8 cellular contexts compared by ENCODE assay signal in the genomic region with DNA sequence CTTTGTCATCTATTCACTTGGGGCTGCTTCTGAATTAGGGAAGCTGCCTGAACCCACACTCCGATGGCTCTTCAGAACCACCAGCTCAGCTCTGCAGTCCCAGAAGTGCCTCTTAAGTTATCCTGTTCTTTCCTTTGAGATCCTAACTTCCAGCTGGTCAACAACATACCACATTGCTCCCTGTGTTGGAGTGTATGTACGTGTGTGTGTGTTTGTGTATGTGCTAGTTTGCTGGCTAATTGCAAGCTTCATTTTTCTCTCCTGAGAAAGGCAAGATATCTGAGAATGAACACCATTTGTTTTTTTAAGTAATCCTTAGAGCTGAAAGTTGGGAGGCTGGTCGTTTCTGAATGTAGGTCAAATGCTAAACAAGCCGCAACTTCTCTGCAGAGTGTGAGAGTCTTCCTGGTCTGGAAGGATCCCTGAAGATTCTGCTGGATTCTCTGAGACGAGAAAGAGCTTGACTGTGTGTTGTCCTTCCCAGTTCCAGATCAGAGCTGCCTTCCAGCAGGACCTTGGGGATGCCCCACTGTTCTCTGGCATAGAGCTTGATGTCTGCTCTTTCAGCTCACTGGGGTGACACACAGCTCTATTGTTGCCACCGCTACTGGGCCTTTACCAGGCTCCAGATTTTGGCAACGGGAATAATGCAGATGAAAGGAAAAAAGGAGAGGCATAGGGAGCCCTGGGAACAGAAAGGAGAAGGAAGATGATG. TPM values are rescaled to one million over a fixed set of nuclear protein-coding genes. Genes with fewer than 3 reads are reported as not detected.
DNase-seq lines count a peak whose midpoint lies in the region; ATAC-seq and TF ChIP-seq lines count a peak whose summit lies in the region.

No MANE protein-coding gene starts in this region.

- H3K27ac ChIP-seq in effector memory CD4-positive, alpha-beta T cell (ENCODE audit: insufficient read depth, low read length, poor library complexity, severe bottlenecking), result peak overlapping the region; percentile 96
- H3K27ac ChIP-seq in neutrophil, result peak overlapping the region; percentile 70

- no peak for TF ChIP-seq POLR2A in NB4 (IDR thresholded peaks at IDR 0.05; ENCODE audit: extremely low read depth, insufficient read length)

- H3K4me3 ChIP-seq in NB4 (ENCODE audit: low read depth, low read length), result no peak overlapping the region
- H3K4me3 ChIP-seq in effector memory CD4-positive, alpha-beta T cell (ENCODE audit: insufficient read depth, low read depth, low read length, poor library complexity, severe bottlenecking), result no peak overlapping the region
- H3K4me3 ChIP-seq in neutrophil (ENCODE audit: low read depth in 1 of 2, low read length in 1 of 2), result no peak overlapping the region

- intact Hi-C loops in sciatic nerve (cut with DNase I), result no loop called here

- H3K27me3 ChIP-seq in effector memory CD4-positive, alpha-beta T cell (replicated peaks; ENCODE audit: control insufficient read depth, insufficient read depth, low read length, poor library complexity, severe bottlenecking), result no peaks in the 10 kb centered on the region
- H3K27me3 ChIP-seq in neutrophil, result no peaks in the 10 kb centered on the region

- ATAC-seq in sciatic nerve, result no peak

- peaks cover 24% of the 10 kb centered on the region for H3K4me1 ChIP-seq in effector memory CD4-positive, alpha-beta T cell (ENCODE audit: control insufficient read depth, insufficient read depth, low read length, poor library complexity, severe bottlenecking)
- H3K4me1 ChIP-seq in neutrophil (ENCODE audit: control insufficient read depth in 1 of 2, insufficient read depth in 1 of 2, low read depth in 1 of 2, low read length in 1 of 2), result peaks cover 21 to 38% of the 10 kb centered on the region in 2 experiments

- H3K9me3 ChIP-seq in effector memory CD4-positive, alpha-beta T cell (ENCODE audit: control insufficient read depth, low read length), result no peaks in the 10 kb centered on the region
- H3K9me3 ChIP-seq in neutrophil, result no peaks in the 10 kb centered on the region

- TF ChIP-seq CTCF in NB4 (IDR thresholded peaks at IDR 0.05; ENCODE audit: low read depth, low read length) (no peak), neutrophil (IDR thresholded peaks at IDR 0.05) (no peak)

- DNase-seq in Ammon's horn (ENCODE audit: low spot score) (peak; percentile 79), NB4 (ENCODE audit: low read depth) (peak; percentile 32), sciatic nerve (ENCODE audit: low spot score) (no peak), 8988T (no peak), DMS153 (lab: John Stamatoyannopoulos, UW) (no peak)
- DNase-seq in effector memory CD4-positive, alpha-beta T cell, result no peak
- no peak for DNase-seq in stimulated activated CD4-positive, alpha-beta T cell treated with anti-CD3 and anti-CD28 coated beads, Interleukin-15, amount 100 ng/mL, for 24 hours

- H3K36me3 ChIP-seq in effector memory CD4-positive, alpha-beta T cell (ENCODE audit: control insufficient read depth, insufficient read depth, low read length), result no peaks in the 10 kb centered on the region
- no peaks in the 10 kb centered on the region for H3K36me3 ChIP-seq in neutrophil

RNA-seq across cellular contexts. Expression of gene GSG1, which starts 0.8 kb away (rescaled TPM):
- not detected for total RNA-seq in sciatic nerve

RNA-seq across cellular contexts. Expression of gene FAM234B, which starts 58.5 kb away (rescaled TPM):
- total RNA-seq in sciatic nerve, result 7.8 TPM

Comparison
In these comparisons a context has a peak if more than half of its experiments do, and no peak if none do; other contexts are left out.
1. DNase-seq: peak in Ammon's horn (single experiment) and NB4 (single experiment); none in effector memory CD4-positive, alpha-beta T cell (0 of 3), sciatic nerve (single experiment), 8988T (single experiment), stimulated activated CD4-positive, alpha-beta T cell treated with anti-CD3 and anti-CD28 coated beads, Interleukin-15, amount 100 ng/mL, for 24 hours (single experiment) and DMS153 (single experiment).